Comparison of ENCODE assay signal across 28 cellular contexts in genomic region chr2:36729067-36729466, GRCh38. TPM values are rescaled to one million over a fixed set of nuclear protein-coding genes. Genes with fewer than 3 reads are reported as not detected.
"Had no signal": no experiment of that assay in that cellular context is flagged by ENCODE, and none has a peak within 500 bp of the region (broad histone marks: within the 10 kb centered on the region; RNA-seq: fewer than 3 reads in every experiment).

No MANE protein-coding gene starts in this region.

- H2AFZ ChIP-seq: hepatocyte had no signal

- H3K9me3 ChIP-seq: sigmoid colon had no signal

- H3K4me2 ChIP-seq: hepatocyte had no signal

- H3K4me1 ChIP-seq: left ventricle myocardium inferior, sigmoid colon had no signal

- DNase-seq: activated CD4-positive, alpha-beta T cell treated with anti-CD3 and anti-CD28 coated beads for 1 hour; activated CD4-positive, alpha-beta T cell treated with anti-CD3 and anti-CD28 coated beads, Interleukin-2, amount 50 U/mL, for 1 hour; activated CD8-positive, alpha-beta T cell treated with anti-CD3 and anti-CD28 coated beads, Interleukin-2, amount 10 ng/mL, durations not matched to agents 7 days and 5 days; activated gamma-delta T cell treated with Interleukin-2 at 50 U/mL for 16 hours; aorta; brain microvascular endothelial cell; caudate nucleus; dermis blood vessel endothelial cell; effector CD8-positive, alpha-beta T cell; erythroblast; foreskin melanocyte; glutamatergic neuron; immature natural killer cell; kidney glomerular epithelial cell; left ventricle myocardium inferior; midbrain; natural killer cell; retina; sigmoid colon; stimulated activated CD4-positive, alpha-beta T cell treated with anti-CD3 and anti-CD28 coated beads, Interleukin-2, amount 100 ng/mL, for 48 hours; stimulated activated naive CD8-positive, alpha-beta T cell treated with anti-CD3 and anti-CD28 coated beads, Interleukin-15, Interleukin-2, amounts not matched to agents 100 U/mL and 50 U/mL, for 24 hours; upper lobe of left lung had no signal

- H3K79me2 ChIP-seq: hepatocyte had no signal

- H3K27ac ChIP-seq: brain microvascular endothelial cell, hepatocyte, left ventricle myocardium inferior, sigmoid colon, upper lobe of left lung, VCaP had no signal

- ATAC-seq: activated CD8-positive, alpha-beta T cell treated with anti-CD3 and anti-CD28 coated beads, Interleukin-2, amount 10 ng/mL, durations not matched to agents 7 days and 5 days; natural killer cell; stimulated activated naive CD8-positive, alpha-beta T cell treated with anti-CD3 and anti-CD28 coated beads, Interleukin-15, Interleukin-2, amounts not matched to agents 100 U/mL and 50 U/mL, for 24 hours had no signal

- H3K36me3 ChIP-seq: brain microvascular endothelial cell, sigmoid colon, upper lobe of left lung had no signal

- H3K27me3 ChIP-seq: brain microvascular endothelial cell, hepatocyte, sigmoid colon, upper lobe of left lung had no signal

- H3K4me3 ChIP-seq: hepatocyte, left ventricle myocardium inferior, sigmoid colon, upper lobe of left lung had no signal

RNA-seq across cellular contexts. Expression of gene VIT, which starts 32.6 kb away (rescaled TPM):
- total RNA-seq: activated CD8-positive, alpha-beta T cell treated with anti-CD3 and anti-CD28 coated beads, Interleukin-2, amount 10 ng/mL, durations not matched to agents 7 days and 5 days; activated T-helper 1 cell treated with anti-CD3 and anti-CD28 coated beads, Interleukin-12 subunit alpha, Interleukin-12 subunit beta, Interleukin-2, Interleukin-4 antibody, amounts not matched to agents 30 ng/mL and 10 ng/mL and 1 ng/mL, durations not matched to agents 14 hours and 24 hours and 36 hours; dermis blood vessel endothelial cell; lung microvascular endothelial cell; progenitor cell of endocrine pancreas; T-helper 2 cell treated with Interferon-gamma antibody and Interleukin-4, amounts not matched to agents 100 ng/mL and 5 ng/mL, for 36 hours had no signal
